1 cellular context compared by ENCODE assay signal in genomic region chr2:74379851-74380789, GRCh38.
TF ChIP-seq lines count a peak whose summit lies in the region.

Gene DCTN1 (minus strand): TSS chr2:74380311. CDS start chr2:74380037, 274 bp downstream.

TF ChIP-seq in SK-N-SH treated with all-trans-retinoic acid at 6 μM for 48 hours, 23 proteins besides CTCF, POLR2A, EP300 and RAD21 (continued from another document):
- no peak for TF ChIP-seq POU6F1 (CRISPR knock-in tag; IDR thresholded peaks at IDR 0.05; ENCODE audit: borderline replicate concordance, low read depth)
- TF ChIP-seq ZC3H10 (CRISPR knock-in tag; IDR thresholded peaks at IDR 0.05): no peak
- TF ChIP-seq ARNTL (CRISPR knock-in tag; IDR thresholded peaks at IDR 0.05; ENCODE audit: borderline replicate concordance, low read depth): no peak
- TF ChIP-seq PPARA (CRISPR knock-in tag; IDR thresholded peaks at IDR 0.05; ENCODE audit: borderline replicate concordance): no peak
